ENCODE assay signal across 8 cellular contexts in genomic region chrX:103376979-103377324, GRCh38. TPM values are rescaled to one million over a fixed set of nuclear protein-coding genes. Genes with fewer than 3 reads are reported as not detected.
DNase-seq lines count a peak whose midpoint lies in the region; ATAC-seq and TF ChIP-seq lines count a peak whose summit lies in the region.

No MANE protein-coding gene starts in this region.

- H3K4me3 ChIP-seq in mesendoderm (ENCODE audit: low read length) (peak overlapping the region; percentile 61), uterus (peak overlapping the region; percentile 57 to 63)

- H3K9me3 ChIP-seq in uterus, result no peaks in the 10 kb centered on the region

- peak overlapping the region; percentile 98 for H3K18ac ChIP-seq in mesendoderm (ENCODE audit: low read length)

- H3K4me1 ChIP-seq in mesendoderm (ENCODE audit: control insufficient read depth, low read depth, low read length) (no peaks in the 10 kb centered on the region), uterus (no peaks in the 10 kb centered on the region)

- H2BK15ac ChIP-seq in mesendoderm (replicated peaks; ENCODE audit: low read depth), result no peak overlapping the region

- peak overlapping the region; percentile 63 for H3K9ac ChIP-seq in mesendoderm (ENCODE audit: low read length)

- peak overlapping the region; percentile 80 for H3K56ac ChIP-seq in mesendoderm (ENCODE audit: low read length)

- H3K4ac ChIP-seq in mesendoderm (ENCODE audit: low read depth, low read length), result peak overlapping the region; percentile 99

- DNase-seq in NCI-H2081 (lab: John Stamatoyannopoulos, UW) (peak; percentile 66 to 71), NCI-H2081 treated with DMSO at 0.1 percent for 48 hours (lab: John Stamatoyannopoulos, UW) (no peak), OCI-M1 (lab: John Stamatoyannopoulos, UW) (peak; percentile 3), dermis blood vessel endothelial cell (peak; percentile 47), mesendoderm (peak; percentile 75), uterus (peak in 1 of 2 donors; percentile 18), mesenteric fat pad (ENCODE audit: low spot score) (no peak)

- H3K27ac ChIP-seq in mesendoderm (ENCODE audit: low read depth, low read length) (peak overlapping the region; percentile 62), uterus (peak overlapping the region; percentile 85 to 92)

- peak overlapping the region; percentile 51 for H2BK120ac ChIP-seq in mesendoderm (ENCODE audit: low read depth, low read length)

- no peak for ATAC-seq in HG03460 (IDR thresholded peaks at IDR 0.05; ENCODE audit: unreplicated experiment)

- no peak overlapping the region for H2BK5ac ChIP-seq in mesendoderm (ENCODE audit: low read length)

- intact Hi-C loops in uterus (cut with DNase I; ENCODE audit: low total_unique reads), result no loop called here

- no peak overlapping the region for H3K23ac ChIP-seq in mesendoderm (ENCODE audit: low read length)

- peaks cover 2% of the 10 kb centered on the region for H3K79me2 ChIP-seq in mesendoderm (ENCODE audit: control insufficient read depth, insufficient read depth, low read length)

- H4K8ac ChIP-seq in mesendoderm (ENCODE audit: low read depth, low read length), result no peak overlapping the region

- no peak for TF ChIP-seq POLR2A in uterus (IDR thresholded peaks at IDR 0.05)

- H3K36me3 ChIP-seq in mesendoderm (ENCODE audit: control insufficient read depth, insufficient read depth, low read length) (peaks cover 2% of the 10 kb centered on the region), uterus (no peaks in the 10 kb centered on the region)

- H3K27me3 ChIP-seq in mesendoderm (ENCODE audit: insufficient read depth, low read length, poor library complexity) (no peaks in the 10 kb centered on the region), uterus (no peaks in the 10 kb centered on the region)

- no CpG with 5 or more reads among the region's 19 CpGs for WGBS in mesendoderm (ENCODE audit: extremely low coverage, insufficient coverage, low lambda C conversion rate)

- TF ChIP-seq CTCF in uterus (IDR thresholded peaks at IDR 0.05), result no peak

- H4K5ac ChIP-seq in mesendoderm (ENCODE audit: low read length), result no peak overlapping the region

- no peaks in the 10 kb centered on the region for H3K79me1 ChIP-seq in mesendoderm (ENCODE audit: low read length)

- H3K4me2 ChIP-seq in mesendoderm (ENCODE audit: low read length), result peak overlapping the region; percentile 13

- no peak overlapping the region for H2AK5ac ChIP-seq in mesendoderm (ENCODE audit: low read length)

RNA-seq across cellular contexts. Expression of gene BEX3, which starts 0.6 kb away (rescaled TPM):
- total RNA-seq in dermis blood vessel endothelial cell (258 and 269 TPM in 2 replicates), uterus (100 to 1,000 TPM; 101 to 224 (median 179) TPM), mesenteric fat pad (63.9 TPM)
- polyA plus RNA-seq in mesendoderm (2013, experiment 1 of 2), result 551 TPM
- polyA plus RNA-seq in mesendoderm (2013, experiment 2 of 2), result 526 TPM

RNA-seq across cellular contexts. Expression of gene TCEAL9, which starts 20.6 kb away (rescaled TPM):
- total RNA-seq in dermis blood vessel endothelial cell, result 112 and 140 TPM in 2 replicates
- 157 TPM for polyA plus RNA-seq in mesendoderm (2013, experiment 1 of 2)
- 167 TPM for polyA plus RNA-seq in mesendoderm (2013, experiment 2 of 2)
- total RNA-seq in uterus, result 10 to 100 TPM; 26.1 to 95.6 (median 52.6) TPM
- 48.1 TPM for total RNA-seq in mesenteric fat pad

RNA-seq across cellular contexts. Expression of gene TCEAL7, which starts 46.9 kb away (rescaled TPM):
- 0.28 and 1.2 TPM in 2 replicates for total RNA-seq in dermis blood vessel endothelial cell
- 14.2 TPM for polyA plus RNA-seq in mesendoderm (2013, experiment 1 of 2)
- 15.0 TPM for polyA plus RNA-seq in mesendoderm (2013, experiment 2 of 2)
- total RNA-seq in uterus, result 10 to 100 TPM; 23.6 to 90.0 (median 60.4) TPM
- total RNA-seq in mesenteric fat pad, result 2.4 TPM

Comparison
In these comparisons a context has a peak if more than half of its experiments do, and no peak if none do; other contexts are left out.
1. DNase-seq: peak in NCI-H2081 (2 of 2), OCI-M1 (single experiment), dermis blood vessel endothelial cell (single experiment) and mesendoderm (single experiment); none in NCI-H2081 treated with DMSO at 0.1 percent for 48 hours (single experiment) and mesenteric fat pad (single experiment).